17 cellular contexts compared by ENCODE assay signal in the genomic region with DNA sequence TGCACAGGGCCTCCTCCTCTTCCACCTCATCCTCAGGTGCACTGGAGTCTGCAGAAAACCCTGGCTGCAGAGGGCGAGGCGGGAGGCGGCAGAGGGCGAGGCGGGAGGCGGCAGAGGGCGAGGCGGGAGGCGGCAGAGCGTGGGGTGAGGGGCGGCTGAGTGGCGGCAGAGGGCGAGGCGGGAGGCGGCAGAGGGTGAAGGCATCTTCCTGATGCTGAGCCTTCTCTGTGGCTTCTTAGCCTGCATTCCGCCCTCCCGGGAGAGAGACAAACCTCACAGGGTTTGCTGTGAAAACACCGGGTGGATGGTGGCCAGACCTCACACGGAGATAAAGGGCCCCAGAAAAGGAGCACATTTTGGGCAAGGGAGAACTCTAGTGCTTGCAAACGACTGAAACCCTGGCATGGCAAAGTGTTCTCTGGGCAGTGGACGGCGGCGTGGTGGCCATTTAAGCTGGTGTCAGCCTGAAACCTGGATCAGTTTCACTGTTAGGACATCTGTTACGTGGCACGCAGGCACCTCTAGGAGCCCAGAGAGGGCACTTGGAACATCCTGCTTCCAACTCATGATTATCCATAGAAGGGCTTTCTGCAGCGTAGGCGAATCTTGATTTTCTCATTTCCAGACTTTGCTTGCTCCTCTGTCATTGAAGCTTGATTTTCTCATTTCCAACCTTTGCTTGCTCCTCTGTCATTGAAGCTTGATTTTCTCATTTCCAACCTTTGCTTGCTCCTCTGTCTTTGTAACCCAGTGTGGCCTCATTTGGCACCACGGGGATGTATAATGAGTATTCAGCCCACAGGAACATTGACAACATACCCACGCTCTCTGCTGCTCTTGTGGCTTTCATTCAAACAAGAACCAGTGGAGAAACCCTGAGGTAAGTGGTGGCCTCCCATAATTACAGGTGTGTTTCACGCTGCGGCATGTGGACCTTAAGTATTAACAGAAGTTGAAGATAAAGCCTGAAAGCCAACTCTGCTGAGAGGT. TPM values are rescaled to one million over a fixed set of nuclear protein-coding genes. Genes with fewer than 3 reads are reported as not detected.
"Had no signal": no experiment of that assay in that cellular context is flagged by ENCODE, and none has a peak within 500 bp of the region (broad histone marks: within the 10 kb centered on the region; RNA-seq: fewer than 3 reads in every experiment).

No MANE protein-coding gene starts in this region.

- H3K27ac ChIP-seq: brain microvascular endothelial cell, psoas muscle, VCaP had no signal

- H3K36me3 Mint-ChIP-seq: immature natural killer cell; naive thymus-derived CD4-positive, alpha-beta T cell; T-cell had no signal

- H3K4me3 ChIP-seq: psoas muscle had no signal

- H3K27ac Mint-ChIP-seq: activated CD4-positive, alpha-beta T cell treated with anti-CD3 and anti-CD28 coated beads for 36 hours; activated CD8-positive, alpha-beta T cell treated with anti-CD3 and anti-CD28 coated beads, Interleukin-2, amount 10 ng/mL, durations not matched to agents 7 days and 5 days; activated T-helper 2 cell treated with anti-CD3 and anti-CD28 coated beads, Interferon-gamma antibody, Interleukin-2, Interleukin-4, amounts not matched to agents 10 μg/mL and 5 μg/mL and 100 μg/mL, durations not matched to agents 14 hours and 24 hours and 36 hours; naive thymus-derived CD4-positive, alpha-beta T cell; T-cell had no signal

- ATAC-seq: activated CD4-positive, alpha-beta T cell treated with anti-CD3 and anti-CD28 coated beads for 36 hours; activated CD8-positive, alpha-beta T cell treated with anti-CD3 and anti-CD28 coated beads, Interleukin-2, amount 10 ng/mL, durations not matched to agents 7 days and 5 days; left cardiac atrium; naive thymus-derived CD4-positive, alpha-beta T cell; psoas muscle; T-cell had no signal

- H3K9me3 Mint-ChIP-seq: activated T-helper 2 cell treated with anti-CD3 and anti-CD28 coated beads, Interferon-gamma antibody, Interleukin-2, Interleukin-4, amounts not matched to agents 10 μg/mL and 5 μg/mL and 100 μg/mL, durations not matched to agents 14 hours and 24 hours and 36 hours; immature natural killer cell; T-cell had no signal

- DNase-seq: activated CD4-positive, alpha-beta T cell treated with anti-CD3 and anti-CD28 coated beads for 36 hours; activated CD8-positive, alpha-beta T cell treated with anti-CD3 and anti-CD28 coated beads, Interleukin-2, amount 10 ng/mL, durations not matched to agents 7 days and 5 days; activated naive CD4-positive, alpha-beta T cell treated with anti-CD3 and anti-CD28 coated beads, Interleukin-2, amount 50 U/mL, for 16 hours; brain microvascular endothelial cell; cerebellar nuclear complex; dermis blood vessel endothelial cell; immature natural killer cell; left cardiac atrium; naive thymus-derived CD4-positive, alpha-beta T cell; psoas muscle; stimulated activated CD4-positive, alpha-beta T cell treated with anti-CD3 and anti-CD28 coated beads, Interleukin-12 subunit alpha, Interleukin-12 subunit beta, amount 100 ng/mL, for 4 hours; stimulated activated naive CD4-positive, alpha-beta T cell; substantia nigra; T-cell; T1000 had no signal

- H3K4me1 Mint-ChIP-seq: activated CD4-positive, alpha-beta T cell treated with anti-CD3 and anti-CD28 coated beads for 36 hours; immature natural killer cell; naive thymus-derived CD4-positive, alpha-beta T cell; T-cell had no signal

- H3K4me3 Mint-ChIP-seq: activated CD4-positive, alpha-beta T cell treated with anti-CD3 and anti-CD28 coated beads for 36 hours; activated CD8-positive, alpha-beta T cell treated with anti-CD3 and anti-CD28 coated beads, Interleukin-2, amount 10 ng/mL, durations not matched to agents 7 days and 5 days; immature natural killer cell; naive thymus-derived CD4-positive, alpha-beta T cell; T-cell had no signal

- H3K36me3 ChIP-seq: brain microvascular endothelial cell had no signal

- H3K9me3 ChIP-seq: psoas muscle had no signal

- H3K4me1 ChIP-seq: psoas muscle had no signal

RNA-seq across cellular contexts. Expression of gene PLEKHG4B, which starts 16.3 kb away (rescaled TPM):
- total RNA-seq: activated CD8-positive, alpha-beta T cell treated with anti-CD3 and anti-CD28 coated beads, Interleukin-2, amount 10 ng/mL, durations not matched to agents 7 days and 5 days; activated T-helper 2 cell treated with anti-CD3 and anti-CD28 coated beads, Interferon-gamma antibody, Interleukin-2, Interleukin-4, amounts not matched to agents 10 μg/mL and 5 μg/mL and 100 μg/mL, durations not matched to agents 14 hours and 24 hours and 36 hours; dermis blood vessel endothelial cell; psoas muscle had no signal
- polyA plus RNA-seq: immature natural killer cell; naive thymus-derived CD4-positive, alpha-beta T cell had no signal
